ENCODE assay signal across 1 cellular context in genomic region chr17:7844292-7845154, GRCh38.
A peak's percentile ranks its signal among the peaks of the same experiment; 100 is the strongest.
TF ChIP-seq lines count a peak whose summit lies in the region.

No MANE protein-coding gene starts in this region.

TF ChIP-seq in GM12878, 131 proteins besides CTCF, POLR2A, EP300 and RAD21 (continued from another document):
- TF ChIP-seq ZBTB33 (IDR thresholded peaks at IDR 0.05) (no peak), NFIC (IDR thresholded peaks at IDR 0.05; ENCODE audit: low read depth, low read length) (no peak), YY1 (IDR thresholded peaks at IDR 0.05; ENCODE audit: low read depth, low read length) (0 out of 2 replicates have a peak, but pooled peaks have one; percentile 6), DPF2 (IDR thresholded peaks at IDR 0.05) (peak; percentile 72; the same call in 1 of the 2 replicates), CREM (IDR thresholded peaks at IDR 0.05; ENCODE audit: low read depth) (peak; percentile 68), CREB1 (IDR thresholded peaks at IDR 0.05; ENCODE audit: low read depth) (no peak), SIN3A (IDR thresholded peaks at IDR 0.05; ENCODE audit: low read depth, low read length) (0 out of 2 replicates have a peak, but pooled peaks have one; percentile 26), BHLHE40 (IDR thresholded peaks at IDR 0.05; ENCODE audit: borderline replicate concordance in 1 of 2, low read depth in 2 of 2, low read length in 1 of 2) (peak in 1 of 2 experiments; percentile 53; a peak in 1 of 4 replicates), FOXK2 (IDR thresholded peaks at IDR 0.05) (peak; percentile 74), POLR2AphosphoS5 (IDR thresholded peaks at IDR 0.05; ENCODE audit: low read length) (peak; percentile 89), TCF7 (IDR thresholded peaks at IDR 0.05; ENCODE audit: borderline replicate concordance) (no peak), SPI1 (IDR thresholded peaks at IDR 0.05; ENCODE audit: borderline replicate concordance, insufficient read depth, low read depth, low read length) (peak; percentile 82), POU2F2 (IDR thresholded peaks at IDR 0.05; ENCODE audit: borderline replicate concordance, low read depth, low read length) (no peak; the same call in 2 of the 3 replicates), POLR2AphosphoS2 (IDR thresholded peaks at IDR 0.05; ENCODE audit: low read depth, low read length) (peak; percentile 39; the same call in 1 of the 2 replicates), NFYA (IDR thresholded peaks at IDR 0.05; ENCODE audit: borderline replicate concordance, low read depth, low read length) (no peak), HDGF (IDR thresholded peaks at IDR 0.05) (peak; percentile 63), NKRF (conservative IDR thresholded peaks at IDR 0.05) (peak; percentile 38; the same call in 1 of the 2 replicates), EGR1 (IDR thresholded peaks at IDR 0.05; ENCODE audit: borderline replicate concordance in 1 of 2, low read depth in 2 of 2, low read length in 2 of 2) (0 out of 3 replicates have a peak, but pooled peaks of 1 of the 2 experiments have one; percentile 25), KAT2A (conservative IDR thresholded peaks at IDR 0.05; ENCODE audit: control insufficient read depth, low read depth, low read length) (no peak), CBX3 (IDR thresholded peaks at IDR 0.05; ENCODE audit: borderline replicate concordance, low read depth) (no peak), HDAC6 (IDR thresholded peaks at IDR 0.05; ENCODE audit: unreplicated experiment) (peak; percentile 59), LARP7 (IDR thresholded peaks at IDR 0.05) (peak; percentile 56; the same call in 1 of the 2 replicates), E2F4 (IDR thresholded peaks at IDR 0.05; ENCODE audit: low read depth, low read length) (no peak), RFX5 (IDR thresholded peaks at IDR 0.05; ENCODE audit: low read depth, low read length) (peak; percentile 93)
TF ChIP-seq in GM12878: peak in this region for 31.
